8 cellular contexts compared by ENCODE assay signal in the genomic region with DNA sequence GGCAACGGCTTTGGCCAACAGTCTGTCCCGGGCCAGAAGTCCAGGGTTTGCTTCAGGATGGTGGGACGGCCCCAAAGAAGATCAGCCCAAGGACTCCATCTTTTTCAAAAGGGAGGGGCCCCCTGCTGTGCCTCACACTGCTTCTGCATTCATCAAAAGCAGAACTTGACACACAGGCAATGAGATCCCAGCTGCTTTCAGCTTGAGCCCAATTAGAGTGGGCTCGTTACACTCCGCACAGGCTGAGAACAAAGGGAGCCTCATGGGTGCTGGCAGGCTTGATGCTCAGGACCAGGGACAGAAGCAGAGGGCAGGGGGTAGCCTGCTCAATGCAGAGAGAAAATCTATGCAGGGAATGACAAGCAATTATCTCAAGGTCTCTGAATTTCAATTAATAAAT. TPM values are rescaled to one million over a fixed set of nuclear protein-coding genes. Genes with fewer than 3 reads are reported as not detected.
A peak's percentile ranks its signal among the peaks of the same experiment; 100 is the strongest.
DNase-seq lines count a peak whose midpoint lies in the region; ATAC-seq, FAIRE-seq and TF ChIP-seq lines count a peak whose summit lies in the region.

No MANE protein-coding gene starts in this region.

- H3K9me3 ChIP-seq in BLaER1 treated with 17β-estradiol and CSF1 and Interleukin-3, amounts not matched to agents 10 nM and 100 nM (replicated peaks in 1 of 11), result peaks cover 0 to 8% (median 0%) of the 10 kb centered on the region in 11 experiments; a peak in 2 of 22 replicates

- DNase-seq in NCI-H1105 treated with DMSO at 0.1 percent for 48 hours (lab: John Stamatoyannopoulos, UW), result peak; percentile 52
- DNase-seq in frontal cortex (ENCODE audit: low spot score in 2 of 2), result peak; percentile 44 to 46
- no peak for DNase-seq in GOT3 (lab: John Stamatoyannopoulos, UW)
- no peak for DNase-seq in T-cell
- no peak for DNase-seq in activated CD4-positive, alpha-beta T cell treated with anti-CD3 and anti-CD28 coated beads for 48 hours
- DNase-seq in D721Med (ENCODE audit: insufficient read length, low spot score), result no peak

- POLR2A ChIA-PET in T-cell (lab: Charles Lee), result no interaction called here

- no peak for TF ChIP-seq CTCF in D721Med (IDR thresholded peaks at IDR 0.05; ENCODE audit: insufficient read depth, missing control alignments)

- H3K27ac ChIP-seq in BLaER1 treated with 17β-estradiol and CSF1 and Interleukin-3, amounts not matched to agents 10 nM and 100 nM, result peak overlapping the region in 4 of 11 experiments; percentile 3 to 57 (median 16); a peak in 5 of 22 replicates

- no peaks in the 10 kb centered on the region for H3K36me3 Mint-ChIP-seq in T-cell

- no peak overlapping the region for H3K4me3 ChIP-seq in BLaER1 treated with 17β-estradiol and CSF1 and Interleukin-3, amounts not matched to agents 10 nM and 100 nM

- peak; percentile 59 for ATAC-seq in GM21619 (IDR thresholded peaks at IDR 0.05; ENCODE audit: unreplicated experiment)
- no peak for ATAC-seq in T-cell (replicated peaks in 1 of 4)

- no peaks in the 10 kb centered on the region for H3K9me3 Mint-ChIP-seq in T-cell

- H3K27me3 Mint-ChIP-seq in T-cell, result no peaks in the 10 kb centered on the region

- peaks cover 0 to 10% (median 0%) of the 10 kb centered on the region in 11 experiments; a peak in 3 of 22 replicates for H3K36me3 ChIP-seq in BLaER1 treated with 17β-estradiol and CSF1 and Interleukin-3, amounts not matched to agents 10 nM and 100 nM

- H3K4me1 Mint-ChIP-seq in T-cell, result peaks cover 48 to 80% (median 68%) of the 10 kb centered on the region in 3 donors

- no peak overlapping the region for H3K4me3 Mint-ChIP-seq in T-cell

- H3K27ac Mint-ChIP-seq in T-cell, result no peak overlapping the region

- peaks cover 35 to 51% (median 43%) of the 10 kb centered on the region in 10 experiments for H3K4me1 ChIP-seq in BLaER1 treated with 17β-estradiol and CSF1 and Interleukin-3, amounts not matched to agents 10 nM and 100 nM

- CTCF ChIA-PET in T-cell (lab: Charles Lee), result no interaction called here

- no peaks in the 10 kb centered on the region for H3K27me3 ChIP-seq in BLaER1 treated with 17β-estradiol and CSF1 and Interleukin-3, amounts not matched to agents 10 nM and 100 nM

- H4K20me1 ChIP-seq in BLaER1 treated with 17β-estradiol and CSF1 and Interleukin-3, amounts not matched to agents 10 nM and 100 nM, result peaks cover 28 to 47% (median 40%) of the 10 kb centered on the region in 11 experiments; a peak in 20 of 22 replicates

- FAIRE-seq in frontal cortex (lab: Jason Lieb, UNC) (no peak), D721Med (lab: Jason Lieb, UNC) (no peak)

- peak overlapping the region; percentile 47 to 89 (median 67) for H3K4me2 ChIP-seq in BLaER1 treated with 17β-estradiol and CSF1 and Interleukin-3, amounts not matched to agents 10 nM and 100 nM

- peak overlapping the region in 2 of 11 experiments; percentile 35 to 45; a peak in 2 of 22 replicates for H3K9ac ChIP-seq in BLaER1 treated with 17β-estradiol and CSF1 and Interleukin-3, amounts not matched to agents 10 nM and 100 nM

RNA-seq across cellular contexts. Expression of a gene that starts 45.5 kb away (rescaled TPM):
- total RNA-seq in frontal cortex (83.6 TPM), T-cell (100 to 1,000 TPM in 1 of 5 donors, 10 to 100 TPM in 4; 84.0 to 106 (median 94.8) TPM)

Comparison
In these comparisons a context has a peak if more than half of its experiments do, and no peak if none do; other contexts are left out.
1. DNase-seq: peak in NCI-H1105 treated with DMSO at 0.1 percent for 48 hours (single experiment) and frontal cortex (2 of 2); none in GOT3 (single experiment), T-cell (0 of 34), activated CD4-positive, alpha-beta T cell treated with anti-CD3 and anti-CD28 coated beads for 48 hours (single experiment) and D721Med (single experiment).